In the genomic region with DNA sequence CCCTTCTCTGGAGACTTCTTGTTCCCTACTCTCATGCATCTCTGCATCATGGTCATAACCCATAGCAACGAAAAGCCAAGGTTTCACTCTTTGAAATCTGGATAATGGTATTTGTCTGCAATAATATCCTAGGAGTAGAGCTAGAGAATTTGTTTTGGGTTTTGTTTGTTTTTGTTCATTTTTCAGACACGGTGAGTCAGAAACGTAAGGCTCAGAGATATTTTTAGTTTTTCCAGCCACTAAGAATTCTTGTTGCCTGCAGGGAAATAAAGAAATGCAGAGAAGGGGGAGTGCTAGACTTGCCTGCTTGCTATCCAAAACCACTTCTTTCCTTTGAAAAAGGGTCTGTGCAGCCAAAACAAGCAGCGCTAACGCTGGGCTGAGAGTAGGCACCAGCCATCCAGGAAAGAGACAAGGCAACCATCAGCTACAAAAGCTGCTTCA, we compare ENCODE assay signal across 1 cellular context.
TF ChIP-seq lines count a peak whose summit lies in the region.

No MANE protein-coding gene starts in this region.

TF ChIP-seq in SK-N-SH treated with all-trans-retinoic acid at 6 μM for 48 hours, 23 proteins besides CTCF, POLR2A, EP300 and RAD21 (continued from another document):
- TF ChIP-seq, protein P1, sequence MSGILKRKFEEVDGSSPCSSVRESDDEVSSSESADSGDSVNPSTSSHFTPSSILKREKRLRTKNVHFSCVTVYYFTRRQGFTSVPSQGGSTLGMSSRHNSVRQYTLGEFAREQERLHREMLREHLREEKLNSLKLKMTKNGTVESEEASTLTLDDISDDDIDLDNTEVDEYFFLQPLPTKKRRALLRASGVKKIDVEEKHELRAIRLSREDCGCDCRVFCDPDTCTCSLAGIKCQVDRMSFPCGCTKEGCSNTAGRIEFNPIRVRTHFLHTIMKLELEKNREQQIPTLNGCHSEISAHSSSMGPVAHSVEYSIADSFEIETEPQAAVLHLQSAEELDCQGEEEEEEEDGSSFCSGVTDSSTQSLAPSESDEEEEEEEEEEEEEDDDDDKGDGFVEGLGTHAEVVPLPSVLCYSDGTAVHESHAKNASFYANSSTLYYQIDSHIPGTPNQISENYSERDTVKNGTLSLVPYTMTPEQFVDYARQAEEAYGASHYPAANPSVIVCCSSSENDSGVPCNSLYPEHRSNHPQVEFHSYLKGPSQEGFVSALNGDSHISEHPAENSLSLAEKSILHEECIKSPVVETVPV (CRISPR knock-in tag; IDR thresholded peaks at IDR 0.05), result no peak
